In genomic region chrX:46758956-46759644, GRCh38 we compare ENCODE assay signal across 8 cellular contexts. TPM values are rescaled to one million over a fixed set of nuclear protein-coding genes. Genes with fewer than 3 reads are reported as not detected.
DNase-seq lines count a peak whose midpoint lies in the region; ATAC-seq and TF ChIP-seq lines count a peak whose summit lies in the region.

SLC9A7 (minus strand) TSS chrX:46759118; CDS start chrX:46759029, 89 bp downstream.

- 1 to 22% methylated on average over 18 to 85 of the region's 85 CpGs for WGBS in lung, 2 donors

- H3K27me3 ChIP-seq in BE2C (peaks cover 8% of the 10 kb centered on the region), dorsolateral prefrontal cortex (peaks cover 0 to 47% (median 3%) of the 10 kb centered on the region in 45 donors), lung (ENCODE audit: control insufficient read depth, insufficient read depth) (no peaks in the 10 kb centered on the region)

- DNase-seq in BE2C (peak; percentile 75), GM19238 (ENCODE audit: insufficient read length, low spot score) (peak; percentile 42), NCI-H526 treated with DMSO at 0.1 percent for 48 hours (lab: John Stamatoyannopoulos, UW) (peak; percentile 68), dorsolateral prefrontal cortex (peak; percentile 49 to 75 (median 62)), lung (ENCODE audit: low spot score) (peak; percentile 76)
- DNase-seq in activated CD4-positive, alpha-beta T cell treated with anti-CD3 and anti-CD28 coated beads, Interleukin-2, amount 50 U/mL, for 24 hours (ENCODE audit: low read depth in 1 of 2, low spot score in 1 of 2): peak; percentile 62 to 63
- DNase-seq in stimulated activated CD4-positive, alpha-beta T cell treated with anti-CD3 and anti-CD28 coated beads, TNF-alpha, amount 100 ng/mL, for 4 hours (ENCODE audit: low read depth in 3 of 3): peak; percentile 55 to 62 (median 61)

- H3K36me3 ChIP-seq in BE2C (no peaks in the 10 kb centered on the region), lung (ENCODE audit: control insufficient read depth in 2 of 2, insufficient read depth in 2 of 2, low read length in 2 of 2) (no peaks in the 10 kb centered on the region)

- H3K9me3 ChIP-seq in BE2C: no peaks in the 10 kb centered on the region
- H3K9me3 ChIP-seq in lung (ENCODE audit: control insufficient read depth in 2 of 2, insufficient read depth in 1 of 2, low read length in 1 of 2): peaks cover 0 to 9% of the 10 kb centered on the region in 2 donors

- ATAC-seq in HG03432 (IDR thresholded peaks at IDR 0.05; ENCODE audit: unreplicated experiment) (peak; percentile 77), lung (ENCODE audit: insufficient read depth, low FRiP score) (peak; percentile 72)

- H3K27ac ChIP-seq in dorsolateral prefrontal cortex (peak within 1 kb of the TSS in 17 of 59 donors; percentile 3 to 57 (median 40)), lung (ENCODE audit: low read depth in 1 of 2, low read length in 1 of 2) (no peak within 1 kb of the TSS)

- H3K4me1 ChIP-seq in BE2C (no peaks in the 10 kb centered on the region), lung (ENCODE audit: control insufficient read depth in 2 of 2, insufficient read depth in 2 of 2, low read length in 2 of 2) (no peaks in the 10 kb centered on the region)

- intact Hi-C loops in dorsolateral prefrontal cortex (cut with DNase I): loop anchor here in 1 of 2 donors (5.0 kb wide), 1 partner anchor 273 kb away; no protein-coding TSS in a partner anchor

- H3K4me3 ChIP-seq in BE2C (ENCODE audit: low read depth, low read length) (peak within 1 kb of the TSS; percentile 36), dorsolateral prefrontal cortex (peak within 1 kb of the TSS; percentile 11 to 70 (median 54)), lung (peak within 1 kb of the TSS; percentile 32)

- TF ChIP-seq CTCF in BE2C (IDR thresholded peaks at IDR 0.05; ENCODE audit: low read depth, low read length) (peak; percentile 59), dorsolateral prefrontal cortex (IDR thresholded peaks at IDR 0.05 in 54 of 56, conservative IDR thresholded peaks at IDR 0.05 in 2 of 56; ENCODE audit: low read depth in 1 of 56, partially characterized antibody in 56 of 56) (peak; percentile 34 to 84 (median 68)), lung (IDR thresholded peaks at IDR 0.05; ENCODE audit: control extremely low read depth, extremely low read depth) (peak; percentile 67)

RNA-seq across cellular contexts. Expression of gene SLC9A7, which starts in this region (rescaled TPM):
- polyA plus RNA-seq in BE2C (2012; ENCODE audit: insufficient read depth, insufficient read length, low read depth): 0.29 TPM
- total RNA-seq in dorsolateral prefrontal cortex (10 to 100 TPM in 119 of 120 experiments, 1 to 10 TPM in 1; 9.6 to 53.0 (median 27.8) TPM), lung (1 to 10 TPM; 5.4 to 6.9 TPM)
- polyA plus RNA-seq in lung: 1 to 10 TPM; 1.2 to 1.8 TPM
